Comparison of ENCODE assay signal across 23 cellular contexts in the genomic region with DNA sequence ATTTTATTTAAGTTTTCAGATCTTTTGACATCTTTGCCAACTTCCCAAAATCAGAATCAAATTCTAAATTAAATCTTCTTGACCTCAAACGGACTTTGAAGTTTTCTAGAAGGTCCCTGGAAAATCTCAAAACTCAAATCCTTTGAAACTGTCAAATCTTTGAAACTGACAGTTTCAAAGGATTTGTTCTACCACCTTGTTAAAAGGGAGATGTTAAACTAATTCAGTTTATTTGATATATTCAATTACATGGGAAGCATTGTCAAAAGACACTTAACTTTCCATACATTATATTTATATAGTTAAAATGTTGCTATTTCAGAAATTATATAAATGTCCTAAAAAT. TPM values are rescaled to one million over a fixed set of nuclear protein-coding genes. Genes with fewer than 3 reads are reported as not detected.
A peak's percentile ranks its signal among the peaks of the same experiment; 100 is the strongest.
DNase-seq lines count a peak whose midpoint lies in the region; ATAC-seq, FAIRE-seq and TF ChIP-seq lines count a peak whose summit lies in the region.
"Had no signal": no experiment of that assay in that cellular context is flagged by ENCODE, and none has a peak within 500 bp of the region (broad histone marks: within the 10 kb centered on the region; RNA-seq: fewer than 3 reads in every experiment).

No MANE protein-coding gene starts in this region.

- H3K9me3 ChIP-seq in KOPT-K1 (ENCODE audit: insufficient read depth, low read length, poor library complexity, severe bottlenecking) (no peaks in the 10 kb centered on the region), upper lobe of right lung (no peaks in the 10 kb centered on the region)
- H3K9me3 ChIP-seq: A549, BE2C, HAP-1 had no signal

- no peaks in the 10 kb centered on the region for H3K27me3 ChIP-seq in upper lobe of right lung
- H3K27me3 ChIP-seq: BE2C had no signal

- no peak for TF ChIP-seq CTCF in 22Rv1 (IDR thresholded peaks at IDR 0.05)
- TF ChIP-seq CTCF in D721Med (IDR thresholded peaks at IDR 0.05; ENCODE audit: insufficient read depth, missing control alignments), result no peak
- no peak for TF ChIP-seq CTCF in omental fat pad (IDR thresholded peaks at IDR 0.05)
- no peak for TF ChIP-seq CTCF in upper lobe of right lung (IDR thresholded peaks at IDR 0.05)

- H3K36me3 ChIP-seq in KOPT-K1 (ENCODE audit: insufficient read depth, low read length), result no peaks in the 10 kb centered on the region
- H3K36me3 ChIP-seq in upper lobe of right lung, result no peaks in the 10 kb centered on the region
- H3K36me3 ChIP-seq: BE2C, HAP-1 had no signal

- ATAC-seq in omental fat pad (ENCODE audit: low FRiP score) (no peak), upper lobe of right lung (no peak)

- intact Hi-C loops in upper lobe of right lung (cut with DNase I), result no loop called here

- H3K27ac ChIP-seq in 22Rv1, result peak overlapping the region; percentile 49; the same call in 1 of the 2 replicates
- peak overlapping the region; percentile 97 for H3K27ac ChIP-seq in KOPT-K1 (ENCODE audit: low read depth, low read length, poor library complexity, severe bottlenecking)
- no peak overlapping the region for H3K27ac ChIP-seq in upper lobe of right lung

- H3K4me3 ChIP-seq in upper lobe of right lung, result no peak overlapping the region
- H3K4me3 ChIP-seq: A549, HAP-1 had no signal

- H3K4me1 ChIP-seq in upper lobe of right lung, result no peaks in the 10 kb centered on the region
- H3K4me1 ChIP-seq: HAP-1 had no signal

- FAIRE-seq in G401.6 (lab: Jason Lieb, UNC) (peak; percentile 23), D721Med (lab: Jason Lieb, UNC) (no peak)
- FAIRE-seq: A549, GM12891, GM18507, H54 had no signal

- DNase-seq in D721Med (ENCODE audit: insufficient read length, low spot score) (no peak), omental fat pad (ENCODE audit: low spot score) (no peak), upper lobe of right lung (no peak)
- DNase-seq: 8988T; ACHN; AML-193; BE2C; C1 segment of cervical spinal cord; Calu3; CD4-positive, alpha-beta memory T cell; COR-L47; DMS153; EL; GF-D8; GOT3 had no signal

RNA-seq across cellular contexts. Expression of a gene that starts 3.4 kb away (rescaled TPM):
- total RNA-seq in omental fat pad, result 1 to 10 TPM in 1 of 4 donors, not detected in 3; 1.1 TPM
- total RNA-seq in upper lobe of right lung, result 3.0 TPM
- total RNA-seq: Calu3; CD4-positive, alpha-beta memory T cell had no signal

RNA-seq across cellular contexts. Expression of a gene that starts 34.5 kb away (rescaled TPM):
- total RNA-seq in omental fat pad (1 to 10 TPM in 2 of 4 donors, under 1 TPM in 1, not detected in 1; 0.19 to 2.4 (median 1.1) TPM), upper lobe of right lung (4.8 TPM)

RNA-seq across cellular contexts. Expression of a gene that starts 47.4 kb away (rescaled TPM):
- total RNA-seq in omental fat pad (10 to 100 TPM; 45.7 to 78.1 (median 67.7) TPM), upper lobe of right lung (74.0 TPM)

RNA-seq across cellular contexts. Expression of a gene that starts 47.6 kb away (rescaled TPM):
- total RNA-seq in omental fat pad (1 to 10 TPM; 1.8 to 7.1 (median 4.3) TPM), upper lobe of right lung (8.1 TPM)

RNA-seq across cellular contexts. Expression of a gene that starts 49.6 kb away (rescaled TPM):
- total RNA-seq in omental fat pad (1,000 to 10,000 TPM; 4,137 to 5,837 (median 4,637) TPM), upper lobe of right lung (1,795 TPM)
